1 cellular context compared by ENCODE assay signal in the genomic region with DNA sequence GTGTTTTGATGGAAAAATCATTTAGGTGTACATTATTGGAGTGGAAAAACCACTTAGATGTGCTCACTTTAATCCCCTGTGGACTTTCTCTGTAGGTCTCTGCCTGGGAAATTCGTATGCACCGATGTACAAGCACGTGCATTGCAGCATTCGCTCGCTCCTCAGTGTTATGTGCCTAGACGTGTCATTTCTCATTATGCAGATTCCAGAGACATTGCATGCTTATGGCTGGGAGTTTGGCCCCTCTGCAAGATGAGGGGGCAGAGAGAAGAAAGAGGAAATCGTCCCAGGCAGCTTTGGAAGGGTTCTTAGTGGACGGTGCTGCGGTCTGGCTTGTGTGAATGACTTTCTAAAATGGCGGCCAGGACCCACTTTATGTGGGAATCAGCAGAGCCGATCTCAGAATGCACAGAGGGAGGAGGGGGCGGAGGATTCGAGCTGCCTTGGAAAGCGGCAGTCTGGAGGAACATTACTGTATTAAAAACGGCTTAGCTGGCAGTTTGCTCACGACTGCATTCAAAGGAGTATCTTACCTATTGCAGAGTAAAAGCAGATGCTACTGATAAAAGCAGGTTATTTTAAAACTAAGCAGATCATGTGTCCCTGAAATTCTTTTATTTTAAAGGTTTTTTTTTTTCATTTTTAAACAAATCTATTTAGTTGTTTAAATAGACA.
A peak's percentile ranks its signal among the peaks of the same experiment; 100 is the strongest.
TF ChIP-seq lines count a peak whose summit lies in the region.

No MANE protein-coding gene starts in this region.

TF ChIP-seq in HepG2, 621 proteins besides CTCF, POLR2A, EP300 and RAD21 (continued from another document and continues in another):
- TF ChIP-seq ZHX2 (IDR thresholded peaks at IDR 0.05; ENCODE audit: low read depth) (peak; percentile 42; the same call in 1 of the 2 replicates), ZHX2 (CRISPR knock-in tag; IDR thresholded peaks at IDR 0.05; ENCODE audit: borderline replicate concordance) (no peak), ZNF292 (CRISPR knock-in tag; IDR thresholded peaks at IDR 0.05; ENCODE audit: borderline replicate concordance, low read depth) (peak; percentile 8; the same call in 1 of the 2 replicates), ZHX1 (CRISPR knock-in tag; IDR thresholded peaks at IDR 0.05; ENCODE audit: low read depth) (no peak), CCAR2 (optimal IDR thresholded peaks at IDR 0.05; ENCODE audit: low read depth, low read length) (no peak), ZBTB20 (CRISPR knock-in tag; IDR thresholded peaks at IDR 0.05; ENCODE audit: borderline replicate concordance, low read depth) (no peak), SMAD9 (CRISPR knock-in tag; IDR thresholded peaks at IDR 0.05) (no peak), TFAP4 (IDR thresholded peaks at IDR 0.05; ENCODE audit: borderline replicate concordance, low read depth) (no peak), MATR3 (CRISPR knock-in tag; IDR thresholded peaks at IDR 0.05) (no peak), THAP7 (CRISPR knock-in tag; IDR thresholded peaks at IDR 0.05) (no peak), NFE2L2 (IDR thresholded peaks at IDR 0.05; ENCODE audit: low read length) (no peak), PRDM15 (CRISPR knock-in tag; IDR thresholded peaks at IDR 0.05) (no peak), MEIS1 (CRISPR knock-in tag; IDR thresholded peaks at IDR 0.05; ENCODE audit: borderline replicate concordance) (0 out of 2 replicates have a peak, but pooled peaks have one; percentile 20), ATF3 (CRISPR knock-in tag; IDR thresholded peaks at IDR 0.05) (no peak), KLF16 (CRISPR knock-in tag; IDR thresholded peaks at IDR 0.05) (0 out of 4 replicates have a peak, but pooled peaks of 1 of the 2 experiments have one; percentile 14), STAT6 (CRISPR knock-in tag; IDR thresholded peaks at IDR 0.05; ENCODE audit: borderline replicate concordance) (no peak), ASH2L (IDR thresholded peaks at IDR 0.05; ENCODE audit: insufficient read length, low read depth, low read length) (peak; percentile 50), PHF8 (CRISPR knock-in tag; IDR thresholded peaks at IDR 0.05) (no peak; the same call in 1 of the 2 replicates)
- TF ChIP-seq, protein P1, sequence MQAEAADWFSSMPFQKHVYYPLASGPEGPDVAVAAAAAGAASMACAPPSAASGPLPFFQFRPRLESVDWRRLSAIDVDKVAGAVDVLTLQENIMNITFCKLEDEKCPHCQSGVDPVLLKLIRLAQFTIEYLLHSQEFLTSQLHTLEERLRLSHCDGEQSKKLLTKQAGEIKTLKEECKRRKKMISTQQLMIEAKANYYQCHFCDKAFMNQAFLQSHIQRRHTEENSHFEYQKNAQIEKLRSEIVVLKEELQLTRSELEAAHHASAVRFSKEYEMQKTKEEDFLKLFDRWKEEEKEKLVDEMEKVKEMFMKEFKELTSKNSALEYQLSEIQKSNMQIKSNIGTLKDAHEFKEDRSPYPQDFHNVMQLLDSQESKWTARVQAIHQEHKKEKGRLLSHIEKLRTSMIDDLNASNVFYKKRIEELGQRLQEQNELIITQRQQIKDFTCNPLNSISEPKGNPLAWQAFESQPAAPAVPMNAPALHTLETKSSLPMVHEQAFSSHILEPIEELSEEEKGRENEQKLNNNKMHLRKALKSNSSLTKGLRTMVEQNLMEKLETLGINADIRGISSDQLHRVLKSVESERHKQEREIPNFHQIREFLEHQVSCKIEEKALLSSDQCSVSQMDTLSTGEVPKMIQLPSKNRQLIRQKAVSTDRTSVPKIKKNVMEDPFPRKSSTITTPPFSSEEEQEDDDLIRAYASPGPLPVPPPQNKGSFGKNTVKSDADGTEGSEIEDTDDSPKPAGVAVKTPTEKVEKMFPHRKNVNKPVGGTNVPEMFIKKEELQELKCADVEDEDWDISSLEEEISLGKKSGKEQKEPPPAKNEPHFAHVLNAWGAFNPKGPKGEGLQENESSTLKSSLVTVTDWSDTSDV (CRISPR knock-in tag; IDR thresholded peaks at IDR 0.05), result no peak
- TF ChIP-seq, protein P2, sequence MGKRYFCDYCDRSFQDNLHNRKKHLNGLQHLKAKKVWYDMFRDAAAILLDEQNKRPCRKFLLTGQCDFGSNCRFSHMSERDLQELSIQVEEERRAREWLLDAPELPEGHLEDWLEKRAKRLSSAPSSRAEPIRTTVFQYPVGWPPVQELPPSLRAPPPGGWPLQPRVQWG (CRISPR knock-in tag; IDR thresholded peaks at IDR 0.05; ENCODE audit: borderline replicate concordance, low read depth), result no peak
